ENCODE assay signal across 16 cellular contexts in the genomic region with DNA sequence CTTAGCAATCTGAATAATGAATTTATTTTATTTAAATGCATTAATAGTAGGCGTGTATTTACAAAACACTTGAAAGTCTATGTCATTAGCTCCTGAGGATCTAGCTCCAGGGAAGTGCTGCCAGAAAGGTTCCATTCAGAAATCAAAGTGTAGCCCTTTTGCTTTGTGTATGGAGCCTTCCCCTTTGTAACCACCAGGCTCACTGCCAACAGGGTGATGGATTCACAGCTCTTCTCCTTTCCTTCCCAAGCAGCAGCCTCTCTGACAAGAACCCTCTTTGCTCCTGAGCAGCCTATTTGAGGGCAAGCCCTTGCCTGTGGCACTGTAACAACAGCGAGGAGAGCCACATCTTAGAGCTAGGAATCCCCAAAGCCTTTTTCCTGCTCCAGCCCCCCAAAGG.
DNase-seq lines count a peak whose midpoint lies in the region; ATAC-seq, FAIRE-seq and TF ChIP-seq lines count a peak whose summit lies in the region.
"Had no signal": no experiment of that assay in that cellular context is flagged by ENCODE, and none has a peak within 500 bp of the region (broad histone marks: within the 10 kb centered on the region; RNA-seq: fewer than 3 reads in every experiment).

No MANE protein-coding gene starts in this region.

- POLR2A ChIA-PET in HepG2 (lab: Yijun Ruan, JAX): no interaction called here

- no peak overlapping the region for H3K4me3 Mint-ChIP-seq in glutamatergic neuron (ENCODE audit: unreplicated experiment)

- H3K27ac Mint-ChIP-seq in glutamatergic neuron (ENCODE audit: unreplicated experiment): peak overlapping the region; percentile 91

- no peaks in the 10 kb centered on the region for H3K36me3 Mint-ChIP-seq in glutamatergic neuron (ENCODE audit: unreplicated experiment)

- H3K4me1 ChIP-seq in right lobe of liver (no peaks in the 10 kb centered on the region), HepG2 (ENCODE audit: insufficient read depth, low read length) (no peaks in the 10 kb centered on the region)

- no TSS peak for BruUV-seq in HepG2 (replicated peaks; lab: Mats Ljungman, UMichigan)

- H3K9ac ChIP-seq in HepG2 (ENCODE audit: insufficient read depth, low read depth, low read length): no peak overlapping the region
- H3K9ac ChIP-seq: GM23248 had no signal

- H3K4me3 ChIP-seq in right lobe of liver (no peak overlapping the region), HepG2 (replicated peaks in 1 of 3; ENCODE audit: insufficient read depth in 1 of 3, low read depth in 2 of 3, low read length in 3 of 3) (no peak overlapping the region)
- H3K4me3 ChIP-seq: GM23248, thoracic aorta had no signal

- peak in 1 of 4 donors; percentile 9 for TF ChIP-seq CTCF in right lobe of liver (IDR thresholded peaks at IDR 0.05)
- TF ChIP-seq CTCF in HepG2 (CRISPR knock-in tag; IDR thresholded peaks at IDR 0.05): no peak
- TF ChIP-seq CTCF in glutamatergic neuron (IDR thresholded peaks at IDR 0.05; ENCODE audit: partially characterized antibody, unreplicated experiment): peak; percentile 14

- no peaks in the 10 kb centered on the region for H4K20me1 ChIP-seq in HepG2 (ENCODE audit: insufficient read depth, low read length)

- peaks cover 41% of the 10 kb centered on the region for H3K4me1 Mint-ChIP-seq in glutamatergic neuron (ENCODE audit: low read depth, unreplicated experiment)

- 70% methylated on average over 2 of the region's 2 CpGs for WGBS in right lobe of liver (ENCODE audit: insufficient coverage, low coverage, low lambda C conversion rate, missing lambda C conversion rate)
- 3% methylated on average over 2 of the region's 2 CpGs for WGBS in HepG2 (ENCODE audit: low lambda C conversion rate)

- H3K4me2 ChIP-seq in HepG2 (ENCODE audit: low read depth, low read length): no peak overlapping the region

- H3K27me3 ChIP-seq in right lobe of liver (no peaks in the 10 kb centered on the region), HepG2 (ENCODE audit: control insufficient read depth in 1 of 2, insufficient read depth in 2 of 2, low read length in 2 of 2) (no peaks in the 10 kb centered on the region)

- H3K27ac ChIP-seq in right lobe of liver (no peak overlapping the region), HepG2 (ENCODE audit: extremely low read length, insufficient read depth, low read length) (no peak overlapping the region)
- H3K27ac ChIP-seq: GM23248, thoracic aorta had no signal

- H3K36me3 ChIP-seq in right lobe of liver (no peaks in the 10 kb centered on the region), HepG2 (replicated peaks in 1 of 2; ENCODE audit: control insufficient read depth in 1 of 2, insufficient read depth in 2 of 2, low read length in 2 of 2) (no peaks in the 10 kb centered on the region)
- H3K36me3 ChIP-seq: thoracic aorta had no signal

- TF ChIP-seq EP300 in HepG2 (IDR thresholded peaks at IDR 0.05; ENCODE audit: low read depth in 2 of 2, low read length in 2 of 2): no peak
- no peak for TF ChIP-seq EP300 in HepG2 (CRISPR knock-in tag; IDR thresholded peaks at IDR 0.05; ENCODE audit: borderline replicate concordance)

- peaks cover 7% of the 10 kb centered on the region for H3K27me3 Mint-ChIP-seq in glutamatergic neuron (ENCODE audit: unreplicated experiment)

- ATAC-seq in right lobe of liver (peak; percentile 25 to 63 (median 46)), HepG2 (no peak), HG02642 (IDR thresholded peaks at IDR 0.05; ENCODE audit: poor library complexity, unreplicated experiment) (no peak)
- ATAC-seq: Right ventricle myocardium inferior had no signal

- H2AFZ ChIP-seq in HepG2 (ENCODE audit: low read length): no peak overlapping the region
- H2AFZ ChIP-seq: GM23248 had no signal

- no peak for FAIRE-seq in HepG2 (lab: Jason Lieb, UNC)
- FAIRE-seq: endometrium had no signal

- intact Hi-C loops in right lobe of liver (cut with DNase I): no loop called here
- intact Hi-C loops in HepG2 (cut with micrococcal nuclease; ENCODE audit: unreplicated experiment): no loop called here

- TF ChIP-seq POLR2A in right lobe of liver (IDR thresholded peaks at IDR 0.05) (no peak), HepG2 (IDR thresholded peaks at IDR 0.05; ENCODE audit: insufficient read depth in 1 of 2, low read depth in 2 of 2, low read length in 2 of 2) (no peak)

- DNase-seq in right lobe of liver (no peak), HepG2 (ENCODE audit: low spot score) (no peak), NCI-H748 (lab: John Stamatoyannopoulos, UW; ENCODE audit: unreplicated experiment) (peak; percentile 67), glutamatergic neuron (no peak), SW480 (ENCODE audit: low spot score) (no peak), kidney tubule cell (ENCODE audit: low spot score) (no peak), NCI-H82 treated with DMSO at 0.1 percent for 48 hours (lab: John Stamatoyannopoulos, UW; ENCODE audit: unreplicated experiment) (no peak)
- DNase-seq: cerebellar nuclear complex; GM23248; mammary epithelial cell; NK-92 treated with Interleukin-12 subunit alpha and Interleukin-12 subunit beta, amount 100 ng/mL, for 24 hours; stimulated activated CD8-positive, alpha-beta memory T cell treated with anti-CD3 and anti-CD28 coated beads, Interleukin-4, amount 100 ng/mL, for 48 hours had no signal

- CTCF ChIA-PET in HepG2 (lab: Yijun Ruan, JAX; ENCODE audit: low intra/inter-chr PET ratio, low total read pairs): no interaction called here

- H3K9me3 ChIP-seq in right lobe of liver: no peaks in the 10 kb centered on the region
- no peaks in the 10 kb centered on the region for H3K9me3 ChIP-seq in HepG2 (ENCODE audit: low read length)
- H3K9me3 ChIP-seq: thoracic aorta had no signal

- H3K79me2 ChIP-seq in HepG2 (ENCODE audit: insufficient read depth, low read length): no peaks in the 10 kb centered on the region

- H3K9me3 Mint-ChIP-seq in glutamatergic neuron (ENCODE audit: unreplicated experiment): peaks cover 4% of the 10 kb centered on the region

- no peak for TF ChIP-seq RAD21 in HepG2 (CRISPR knock-in tag; IDR thresholded peaks at IDR 0.05)

- in situ Hi-C loops in HepG2 (cut with HindIII; ENCODE audit: extremely low pct_ligation_motif_present, low pct_unique_long_range_greater_than_20kb): no loop called here

TF ChIP-seq in HepG2, 621 proteins besides CTCF, POLR2A, EP300 and RAD21:
- no peak for TF ChIP-seq ZNF354B (CRISPR knock-in tag; IDR thresholded peaks at IDR 0.05)
- TF ChIP-seq, protein P1, sequence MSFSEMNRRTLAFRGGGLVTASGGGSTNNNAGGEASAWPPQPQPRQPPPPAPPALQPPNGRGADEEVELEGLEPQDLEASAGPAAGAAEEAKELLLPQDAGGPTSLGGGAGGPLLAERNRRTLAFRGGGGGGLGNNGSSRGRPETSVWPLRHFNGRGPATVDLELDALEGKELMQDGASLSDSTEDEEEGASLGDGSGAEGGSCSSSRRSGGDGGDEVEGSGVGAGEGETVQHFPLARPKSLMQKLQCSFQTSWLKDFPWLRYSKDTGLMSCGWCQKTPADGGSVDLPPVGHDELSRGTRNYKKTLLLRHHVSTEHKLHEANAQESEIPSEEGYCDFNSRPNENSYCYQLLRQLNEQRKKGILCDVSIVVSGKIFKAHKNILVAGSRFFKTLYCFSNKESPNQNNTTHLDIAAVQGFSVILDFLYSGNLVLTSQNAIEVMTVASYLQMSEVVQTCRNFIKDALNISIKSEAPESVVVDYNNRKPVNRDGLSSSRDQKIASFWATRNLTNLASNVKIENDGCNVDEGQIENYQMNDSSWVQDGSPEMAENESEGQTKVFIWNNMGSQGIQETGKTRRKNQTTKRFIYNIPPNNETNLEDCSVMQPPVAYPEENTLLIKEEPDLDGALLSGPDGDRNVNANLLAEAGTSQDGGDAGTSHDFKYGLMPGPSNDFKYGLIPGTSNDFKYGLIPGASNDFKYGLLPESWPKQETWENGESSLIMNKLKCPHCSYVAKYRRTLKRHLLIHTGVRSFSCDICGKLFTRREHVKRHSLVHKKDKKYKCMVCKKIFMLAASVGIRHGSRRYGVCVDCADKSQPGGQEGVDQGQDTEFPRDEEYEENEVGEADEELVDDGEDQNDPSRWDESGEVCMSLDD (CRISPR knock-in tag; IDR thresholded peaks at IDR 0.05; ENCODE audit: borderline replicate concordance): no peak

Comparison
In these comparisons a context has a peak if more than half of its experiments do, and no peak if none do; other contexts are left out.
1. ATAC-seq: peak in right lobe of liver (4 of 4); none in HepG2 (single experiment) and HG02642 (single experiment).